In the genomic region with DNA sequence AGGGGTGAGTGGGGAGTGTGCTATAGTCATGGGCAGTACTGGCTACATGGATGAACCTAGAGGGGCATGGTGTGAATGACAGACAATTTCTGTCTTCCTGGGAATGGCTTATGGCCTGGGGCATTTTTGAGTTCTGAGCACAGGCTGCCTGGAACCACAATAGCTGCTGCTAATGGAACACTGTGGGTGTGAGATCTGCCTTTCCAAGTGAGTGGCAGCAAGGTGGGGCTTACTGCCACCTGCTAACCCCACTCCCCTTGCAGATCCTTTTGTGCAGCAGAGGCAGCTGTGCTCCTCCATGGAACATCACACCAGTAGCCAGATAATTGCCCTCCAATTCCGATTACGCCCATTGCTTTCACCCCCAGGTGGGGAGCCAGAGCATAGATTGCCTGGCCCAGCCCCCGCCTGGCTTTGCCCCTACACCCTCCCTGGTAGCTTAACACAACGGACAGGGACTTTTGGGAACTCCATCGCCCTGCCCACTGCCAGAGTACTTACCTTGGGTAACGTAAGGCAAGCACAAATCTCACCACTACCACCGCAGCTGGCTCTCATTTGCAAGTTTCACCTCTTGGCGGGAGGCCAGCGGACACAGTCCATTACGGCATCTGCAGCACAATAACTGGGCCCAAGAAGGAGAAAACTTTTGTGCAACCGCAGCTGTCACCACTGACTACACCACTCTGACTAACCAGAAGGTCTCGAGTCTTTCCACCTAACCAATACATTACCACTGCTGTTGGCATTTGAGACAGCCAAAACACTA, we compare ENCODE assay signal across 24 cellular contexts.
A peak's percentile ranks its signal among the peaks of the same experiment; 100 is the strongest.
DNase-seq lines count a peak whose midpoint lies in the region; ATAC-seq, FAIRE-seq and TF ChIP-seq lines count a peak whose summit lies in the region.
"Had no signal": no experiment of that assay in that cellular context is flagged by ENCODE, and none has a peak within 500 bp of the region (broad histone marks: within the 10 kb centered on the region; RNA-seq: fewer than 3 reads in every experiment).

No MANE protein-coding gene starts in this region.

- no peak overlapping the region for H4K91ac ChIP-seq in H1 (replicated peaks; ENCODE audit: insufficient read length, low read length)

- POLR2A ChIA-PET in H1 (lab: Charles Lee; ENCODE audit: partially characterized antibody), result no interaction called here
- POLR2A ChIA-PET in Caco-2 (lab: Charles Lee), result no interaction called here
- POLR2A ChIA-PET in PC-3 (lab: Charles Lee; ENCODE audit: unreplicated experiment), result no interaction called here

- no peak overlapping the region for H3K4me3 ChIP-seq in H1 (ENCODE audit: extremely low read depth in 1 of 4, insufficient read depth in 2 of 4, low read depth in 3 of 4, low read length in 4 of 4)
- H3K4me3 ChIP-seq in Caco-2 (ENCODE audit: low read depth, low read length), result no peak overlapping the region
- H3K4me3 ChIP-seq in PC-3 (ENCODE audit: low read length), result no peak overlapping the region
- H3K4me3 ChIP-seq: colonic mucosa, skin epidermis had no signal

- intact Hi-C loops in Caco-2 (cut with micrococcal nuclease; ENCODE audit: unreplicated experiment) (no loop called here), PC-3 (cut with micrococcal nuclease) (no loop called here)

- no peak overlapping the region for H2AFZ ChIP-seq in H1 (ENCODE audit: low read length)
- H2AFZ ChIP-seq in PC-3 (ENCODE audit: low read length), result no peak overlapping the region

- no peak overlapping the region for H3K9ac ChIP-seq in H1 (replicated peaks in 1 of 4; ENCODE audit: extremely low read depth in 1 of 4, low read depth in 3 of 4, low read length in 3 of 4)
- no peak overlapping the region for H3K9ac ChIP-seq in PC-3 (ENCODE audit: low read length)

- H3K4me3 Mint-ChIP-seq in Caco-2 (ENCODE audit: unreplicated experiment), result no peak overlapping the region
- H3K4me3 Mint-ChIP-seq: activated naive CD8-positive, alpha-beta T cell treated with anti-CD3 and anti-CD28 coated beads, Interleukin-2, amount 50 U/mL, for 24 hours; neural crest cell; T-helper 2 cell treated with Interferon-gamma antibody and Interleukin-4, amounts not matched to agents 5 μg/mL and 100 μg/mL, for 36 hours; type B pancreatic cell had no signal

- H3K79me2 ChIP-seq in H1 (ENCODE audit: control insufficient read depth in 1 of 2, insufficient read depth in 2 of 2, low read length in 2 of 2) (no peaks in the 10 kb centered on the region), PC-3 (ENCODE audit: low read length) (no peaks in the 10 kb centered on the region)

- H2BK5ac ChIP-seq in H1 (ENCODE audit: low read depth, low read length), result no peak overlapping the region

- H2BK12ac ChIP-seq in H1 (ENCODE audit: low read depth, low read length), result 0 out of 2 replicates have a peak overlapping the region, but pooled peaks have one; percentile 27

- TF ChIP-seq CTCF in H1 (IDR thresholded peaks at IDR 0.05; ENCODE audit: control extremely low read depth in 1 of 3, insufficient read depth in 1 of 3, low read depth in 1 of 3, low read length in 3 of 3) (no peak), Caco-2 (IDR thresholded peaks at IDR 0.05; ENCODE audit: insufficient read depth in 1 of 2, low read depth in 1 of 2, low read length in 1 of 2, severe bottlenecking in 1 of 2, unreplicated experiment in 1 of 2) (no peak), PC-3 (conservative IDR thresholded peaks at IDR 0.05; ENCODE audit: low read depth, low read length) (no peak)

- ATAC-seq in GM18868 (IDR thresholded peaks at IDR 0.05; ENCODE audit: unreplicated experiment) (peak; percentile 50), PC-3 (no peak)
- ATAC-seq: activated naive CD8-positive, alpha-beta T cell treated with anti-CD3 and anti-CD28 coated beads, Interleukin-2, amount 50 U/mL, for 24 hours; left lobe of liver had no signal

- 94% methylated on average over 12 of the region's 12 CpGs; no CpG with 5 or more reads in 1 of the 2 experiments for WGBS in H1 (ENCODE audit: extremely low coverage in 1 of 2, insufficient coverage in 1 of 2, insufficient read length in 1 of 2, insufficient replicate concordance in 2 of 2, low coverage in 1 of 2, low lambda C conversion rate in 2 of 2, missing lambda C conversion rate in 1 of 2), 2 experiments

- H3F3A ChIP-seq in PC-3 (ENCODE audit: low read length, unreplicated experiment), result no peaks in the 10 kb centered on the region

- H3K27ac ChIP-seq in H1 (ENCODE audit: low read depth, low read length) (no peak overlapping the region), PC-3 (ENCODE audit: low read length) (no peak overlapping the region)
- H3K27ac ChIP-seq: brain microvascular endothelial cell, colonic mucosa, skin epidermis had no signal

- H3K36me3 Mint-ChIP-seq in Caco-2 (ENCODE audit: insufficient read depth, unreplicated experiment), result no peaks in the 10 kb centered on the region
- H3K36me3 Mint-ChIP-seq: type B pancreatic cell had no signal

- H2BK120ac ChIP-seq in H1 (replicated peaks; ENCODE audit: low read depth, low read length), result no peak overlapping the region

- TF ChIP-seq POLR2A in H1 (IDR thresholded peaks at IDR 0.05; ENCODE audit: control extremely low read depth in 1 of 2, low read depth in 2 of 2, low read length in 2 of 2), result no peak

- H3K27me3 ChIP-seq in H1 (replicated peaks in 1 of 4; ENCODE audit: control insufficient read depth in 3 of 4, extremely low read depth in 1 of 4, insufficient read depth in 3 of 4, low read length in 3 of 4) (no peaks in the 10 kb centered on the region), Caco-2 (replicated peaks; ENCODE audit: control insufficient read depth, insufficient read depth, low read length) (no peaks in the 10 kb centered on the region), PC-3 (ENCODE audit: low read length) (no peaks in the 10 kb centered on the region)
- H3K27me3 ChIP-seq: brain microvascular endothelial cell, colonic mucosa had no signal

- H3K27me3 Mint-ChIP-seq in Caco-2 (ENCODE audit: insufficient read depth, unreplicated experiment), result no peaks in the 10 kb centered on the region
- H3K27me3 Mint-ChIP-seq: progenitor cell of endocrine pancreas, type B pancreatic cell had no signal

- H3K79me1 ChIP-seq in H1 (ENCODE audit: low read depth, low read length), result no peaks in the 10 kb centered on the region

- H2BK20ac ChIP-seq in H1 (ENCODE audit: low read length), result no peak overlapping the region

- CTCF ChIA-PET in H1 (lab: Charles Lee; ENCODE audit: partially characterized antibody) (interaction anchor here (0.6 to 2.5 kb wide), 14 partner anchors 7 to 490 kb away, joined by 3 to 12 read pairs (median 4); no protein-coding TSS in a partner anchor), Caco-2 (lab: Charles Lee) (no interaction called here), PC-3 (lab: Charles Lee) (no interaction called here)

- no peak overlapping the region for H2BK15ac ChIP-seq in H1 (ENCODE audit: low read length)

- no peak overlapping the region for H3K56ac ChIP-seq in H1 (replicated peaks; ENCODE audit: insufficient read length, low read depth, low read length)

- BruUV-seq in Caco-2 (replicated peaks; lab: Mats Ljungman, UMichigan) (no TSS peak), PC-3 (replicated peaks; lab: Mats Ljungman, UMichigan) (no TSS peak)

- H3K4me1 Mint-ChIP-seq in Caco-2 (ENCODE audit: low read depth, unreplicated experiment), result no peaks in the 10 kb centered on the region
- H3K4me1 Mint-ChIP-seq: activated naive CD8-positive, alpha-beta T cell treated with anti-CD3 and anti-CD28 coated beads, Interleukin-2, amount 50 U/mL, for 24 hours; neural crest cell had no signal

- H4K20me1 ChIP-seq in H1 (replicated peaks in 1 of 2; ENCODE audit: control insufficient read depth in 1 of 2, insufficient read depth in 2 of 2, low read length in 2 of 2), result no peaks in the 10 kb centered on the region
- H4K20me1 ChIP-seq in PC-3 (ENCODE audit: low read length), result no peaks in the 10 kb centered on the region

- no peak for TF ChIP-seq RAD21 in H1 (IDR thresholded peaks at IDR 0.05 in 1 of 2, conservative IDR thresholded peaks at IDR 0.05 in 1 of 2; ENCODE audit: low read depth in 2 of 2, low read length in 2 of 2)

- no peak overlapping the region for H4K5ac ChIP-seq in H1 (ENCODE audit: insufficient read length, low read depth, low read length)

- DNase-seq in Daoy (ENCODE audit: low read depth) (peak; percentile 6), NCI-H446 treated with DMSO at 0.1 percent for 48 hours (lab: John Stamatoyannopoulos, UW) (peak; percentile 13), H1 (ENCODE audit: low read depth in 1 of 2, low spot score in 2 of 2) (no peak), Caco-2 (no peak), PC-3 (no peak)
- no peak for DNase-seq in activated effector memory CD4-positive, alpha-beta T cell treated with anti-CD3 and anti-CD28 coated beads, Interleukin-2, amount 50 U/mL, for 16 hours
- DNase-seq: activated CD4-positive, CD25-positive, alpha-beta regulatory T cell treated with anti-CD3 and anti-CD28 coated beads, Interleukin-2, amount 50 U/mL, for 72 hours; activated naive CD8-positive, alpha-beta T cell treated with anti-CD3 and anti-CD28 coated beads, Interleukin-2, amount 50 U/mL, for 24 hours; AML-193; brain microvascular endothelial cell; colonic mucosa; GDM1; glutamatergic neuron; NCI-H226; stimulated activated CD4-positive, alpha-beta T cell treated with anti-CD3 and anti-CD28 coated beads, Interleukin-2, amount 100 ng/mL, for 48 hours had no signal

- no peaks in the 10 kb centered on the region for H3K9me3 ChIP-seq in H1 (ENCODE audit: insufficient read depth in 2 of 2, low read depth in 1 of 2, low read length in 1 of 2)
- H3K9me3 ChIP-seq in Caco-2, result no peaks in the 10 kb centered on the region
- H3K9me3 ChIP-seq in PC-3 (ENCODE audit: low read length), result no peaks in the 10 kb centered on the region
- H3K9me3 ChIP-seq: colonic mucosa had no signal

- H3K18ac ChIP-seq in H1 (ENCODE audit: extremely low read depth, low read length), result no peak overlapping the region

- H3K14ac ChIP-seq in H1 (ENCODE audit: insufficient read length), result no peak overlapping the region

- H3K4me2 ChIP-seq in H1 (ENCODE audit: insufficient read depth in 1 of 2, low read depth in 2 of 2, low read length in 2 of 2) (no peak overlapping the region), PC-3 (ENCODE audit: low read length) (no peak overlapping the region)

- H4K8ac ChIP-seq in H1 (ENCODE audit: extremely low read depth, insufficient read depth, low read length), result no peak overlapping the region

- no peaks in the 10 kb centered on the region for H3K9me2 ChIP-seq in PC-3 (replicated peaks; ENCODE audit: low read length)

- no peaks in the 10 kb centered on the region for H3K9me3 Mint-ChIP-seq in Caco-2 (ENCODE audit: unreplicated experiment)
- H3K9me3 Mint-ChIP-seq: activated naive CD8-positive, alpha-beta T cell treated with anti-CD3 and anti-CD28 coated beads, Interleukin-2, amount 50 U/mL, for 24 hours; T-helper 2 cell treated with Interferon-gamma antibody and Interleukin-4, amounts not matched to agents 5 μg/mL and 100 μg/mL, for 36 hours; type B pancreatic cell had no signal

- H3K4ac ChIP-seq in H1 (replicated peaks; ENCODE audit: insufficient read length, low read depth, low read length), result no peak overlapping the region

- no peak overlapping the region for H3K27ac Mint-ChIP-seq in Caco-2 (ENCODE audit: unreplicated experiment)
- H3K27ac Mint-ChIP-seq: activated naive CD8-positive, alpha-beta T cell treated with anti-CD3 and anti-CD28 coated beads, Interleukin-2, amount 50 U/mL, for 24 hours; progenitor cell of endocrine pancreas; T-helper 2 cell treated with Interferon-gamma antibody and Interleukin-4, amounts not matched to agents 5 μg/mL and 100 μg/mL, for 36 hours; type B pancreatic cell had no signal

- H3K36me3 ChIP-seq in H1 (ENCODE audit: control insufficient read depth in 2 of 4, insufficient read depth in 4 of 4, low read length in 3 of 4) (no peaks in the 10 kb centered on the region), Caco-2 (ENCODE audit: control insufficient read depth, insufficient read depth, low read length) (no peaks in the 10 kb centered on the region), PC-3 (ENCODE audit: low read depth, low read length) (no peaks in the 10 kb centered on the region)
- H3K36me3 ChIP-seq: brain microvascular endothelial cell, colonic mucosa had no signal

- no peaks in the 10 kb centered on the region for H3K4me1 ChIP-seq in H1 (replicated peaks in 1 of 4; ENCODE audit: control insufficient read depth in 3 of 4, insufficient read depth in 4 of 4, low read length in 3 of 4)
- H3K4me1 ChIP-seq in Caco-2, result no peaks in the 10 kb centered on the region
- no peaks in the 10 kb centered on the region for H3K4me1 ChIP-seq in PC-3 (ENCODE audit: insufficient read depth, low read length)
- H3K4me1 ChIP-seq: colonic mucosa had no signal

- TF ChIP-seq EP300 in H1 (IDR thresholded peaks at IDR 0.05; ENCODE audit: borderline replicate concordance in 1 of 2, low read depth in 2 of 2, low read length in 2 of 2), result no peak

- no peaks in the 10 kb centered on the region for H3K23me2 ChIP-seq in H1 (ENCODE audit: low read depth, low read length)

- H2AK5ac ChIP-seq in H1 (ENCODE audit: low read depth, low read length), result no peak overlapping the region

- FAIRE-seq in H1 (lab: Jason Lieb, UNC), result no peak
- FAIRE-seq: endometrium, GM12892 had no signal

- no peak overlapping the region for H3K23ac ChIP-seq in H1 (ENCODE audit: insufficient read length)

Comparison
In these comparisons a context has a peak if more than half of its experiments do, and no peak if none do; other contexts are left out.
1. DNase-seq: peak in Daoy (single experiment) and NCI-H446 treated with DMSO at 0.1 percent for 48 hours (single experiment); none in H1 (0 of 2), activated effector memory CD4-positive, alpha-beta T cell treated with anti-CD3 and anti-CD28 coated beads, Interleukin-2, amount 50 U/mL, for 16 hours (single experiment), Caco-2 (0 of 2) and PC-3 (single experiment).